Comparison of ENCODE assay signal across 14 cellular contexts in the genomic region with DNA sequence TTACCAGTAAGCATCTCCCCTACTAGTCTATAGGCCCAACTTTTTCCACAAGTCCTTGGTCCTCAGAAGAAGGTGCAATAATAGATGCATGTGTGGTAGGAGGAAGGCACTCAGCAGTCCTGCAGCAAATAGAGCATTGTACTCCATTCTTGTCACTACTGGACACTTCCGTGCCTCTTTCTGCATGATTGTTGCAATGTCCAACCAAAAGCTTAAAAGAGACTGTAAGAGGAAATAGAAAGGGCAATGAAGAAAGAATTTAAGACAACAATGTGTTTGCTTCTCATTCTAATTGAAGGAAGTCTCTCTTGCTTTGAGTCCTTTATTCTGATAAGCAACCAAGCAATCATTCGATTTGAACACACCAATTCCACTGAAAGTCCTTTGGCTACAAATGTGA. TPM values are rescaled to one million over a fixed set of nuclear protein-coding genes. Genes with fewer than 3 reads are reported as not detected.
"Had no signal": no experiment of that assay in that cellular context is flagged by ENCODE, and none has a peak within 500 bp of the region (broad histone marks: within the 10 kb centered on the region; RNA-seq: fewer than 3 reads in every experiment).

No MANE protein-coding gene starts in this region.

- H3K4me3 Mint-ChIP-seq: activated CD4-positive, alpha-beta memory T cell treated with anti-CD3 and anti-CD28 coated beads, Interleukin-2, amount 10 ng/mL, durations not matched to agents 7 days and 5 days; activated naive CD8-positive, alpha-beta T cell treated with anti-CD3 and anti-CD28 coated beads for 36 hours; mesothelial cell of epicardium; naive thymus-derived CD8-positive, alpha-beta T cell had no signal

- DNase-seq: activated CD4-positive, alpha-beta memory T cell treated with anti-CD3 and anti-CD28 coated beads, Interleukin-2, amount 10 ng/mL, durations not matched to agents 7 days and 5 days; activated gamma-delta T cell treated with Interleukin-2 at 50 U/mL for 16 hours; activated naive CD8-positive, alpha-beta T cell treated with anti-CD3 and anti-CD28 coated beads for 36 hours; activated T-cell treated with anti-CD3 and anti-CD28 coated beads, Interleukin-2, amount 50 U/mL, for 48 hours; naive thymus-derived CD8-positive, alpha-beta T cell; stimulated activated CD4-positive, alpha-beta T cell treated with anti-CD3 and anti-CD28 coated beads, Interleukin-2, amount 100 ng/mL, for 48 hours; stimulated activated naive CD8-positive, alpha-beta T cell treated with anti-CD3 and anti-CD28 coated beads, Interleukin-15, Interleukin-2, amounts not matched to agents 100 U/mL and 50 U/mL, for 24 hours; thyroid gland; uterus had no signal

- H3K27ac Mint-ChIP-seq: activated CD4-positive, alpha-beta memory T cell treated with anti-CD3 and anti-CD28 coated beads, Interleukin-2, amount 10 ng/mL, durations not matched to agents 7 days and 5 days; activated naive CD8-positive, alpha-beta T cell treated with anti-CD3 and anti-CD28 coated beads for 36 hours; mesothelial cell of epicardium; naive thymus-derived CD8-positive, alpha-beta T cell had no signal

- H3K4me3 ChIP-seq: breast epithelium, gastroesophageal sphincter, hepatocyte, thyroid gland, uterus had no signal

- H2AFZ ChIP-seq: hepatocyte had no signal

- H3K79me2 ChIP-seq: hepatocyte had no signal

- H3K36me3 ChIP-seq: breast epithelium, gastroesophageal sphincter, thyroid gland, uterus had no signal

- H3K9me3 ChIP-seq: breast epithelium, gastroesophageal sphincter, thyroid gland, uterus had no signal

- H3K4me1 ChIP-seq: breast epithelium, uterus had no signal

- ATAC-seq: gastroesophageal sphincter; naive thymus-derived CD8-positive, alpha-beta T cell; stimulated activated naive CD8-positive, alpha-beta T cell treated with anti-CD3 and anti-CD28 coated beads, Interleukin-15, Interleukin-2, amounts not matched to agents 100 U/mL and 50 U/mL, for 24 hours had no signal

- H3K27ac ChIP-seq: breast epithelium, gastroesophageal sphincter, hepatocyte, thyroid gland, uterus, VCaP had no signal

- H3K27me3 ChIP-seq: breast epithelium, gastroesophageal sphincter, hepatocyte, thyroid gland, uterus had no signal

- H3K36me3 Mint-ChIP-seq: activated naive CD8-positive, alpha-beta T cell treated with anti-CD3 and anti-CD28 coated beads for 36 hours; naive thymus-derived CD8-positive, alpha-beta T cell had no signal

- H3K9me3 Mint-ChIP-seq: activated CD4-positive, alpha-beta memory T cell treated with anti-CD3 and anti-CD28 coated beads, Interleukin-2, amount 10 ng/mL, durations not matched to agents 7 days and 5 days; activated naive CD8-positive, alpha-beta T cell treated with anti-CD3 and anti-CD28 coated beads for 36 hours; mesothelial cell of epicardium; naive thymus-derived CD8-positive, alpha-beta T cell had no signal

RNA-seq across cellular contexts. Expression of a gene that starts 3.0 kb away (rescaled TPM):
- total RNA-seq: naive thymus-derived CD8-positive, alpha-beta T cell had no signal
- polyA plus RNA-seq: naive thymus-derived CD8-positive, alpha-beta T cell had no signal
